Comparison of ENCODE assay signal across 14 cellular contexts in the genomic region with DNA sequence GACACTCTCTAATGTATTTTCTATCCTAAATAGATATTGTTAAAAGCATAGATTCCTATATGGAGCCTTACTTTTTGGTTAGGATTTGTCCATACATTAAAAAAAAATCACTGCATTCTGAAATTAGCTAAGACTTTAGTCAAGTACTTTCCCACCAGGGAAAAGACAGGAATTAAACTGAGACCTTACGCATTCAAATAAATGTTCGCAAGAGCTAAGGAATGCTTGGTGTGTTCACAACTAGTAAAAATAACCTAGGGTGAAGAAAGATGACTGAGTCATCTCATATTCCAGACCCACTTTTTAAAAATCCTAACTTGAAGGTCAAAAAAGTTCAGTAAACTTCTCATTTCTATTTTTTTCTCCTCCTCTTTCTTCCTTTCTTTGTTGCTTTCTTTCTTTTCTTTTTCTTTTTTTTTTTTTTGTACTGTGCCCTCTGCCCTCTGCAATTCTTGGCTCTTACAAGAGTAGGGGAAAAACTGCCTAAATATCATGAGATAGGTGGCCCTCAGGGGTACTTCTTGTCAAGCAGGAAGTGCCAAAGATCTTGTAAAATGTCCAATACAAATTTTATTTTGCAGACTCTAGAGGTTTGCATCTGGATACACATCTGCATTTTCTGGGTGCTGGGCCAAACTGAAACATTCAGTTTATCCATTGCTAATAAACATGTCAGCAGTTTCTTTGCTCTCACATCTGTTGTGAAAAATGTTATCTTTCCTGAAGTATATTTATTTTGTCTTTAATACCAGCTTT.
DNase-seq lines count a peak whose midpoint lies in the region; ATAC-seq, FAIRE-seq and TF ChIP-seq lines count a peak whose summit lies in the region.
"Had no signal": no experiment of that assay in that cellular context is flagged by ENCODE, and none has a peak within 500 bp of the region (broad histone marks: within the 10 kb centered on the region; RNA-seq: fewer than 3 reads in every experiment).

No MANE protein-coding gene starts in this region.

- no peaks in the 10 kb centered on the region for H3K36me3 Mint-ChIP-seq in activated naive CD4-positive, alpha-beta T cell treated with anti-CD3 and anti-CD28 coated beads, Interleukin-2, amount 50 U/mL, for 72 hours
- H3K36me3 Mint-ChIP-seq: activated naive CD4-positive, alpha-beta T cell treated with anti-CD3 and anti-CD28 coated beads, Interleukin-2, amount 50 U/mL, for 24 hours; naive B cell had no signal

- DNase-seq in MG63: peak; percentile 26
- peak; percentile 76 for DNase-seq in fibroblast of gingiva (ENCODE audit: low read depth)
- peak; percentile 52 for DNase-seq in non-pigmented ciliary epithelial cell (ENCODE audit: low read depth)
- DNase-seq in activated T-cell treated with anti-CD3 and anti-CD28 coated beads for 4 hours: no peak
- no peak for DNase-seq in kidney
- no peak for DNase-seq in activated naive CD4-positive, alpha-beta T cell treated with anti-CD3 and anti-CD28 coated beads, Interleukin-2, amount 50 U/mL, for 72 hours (ENCODE audit: low spot score in 2 of 2)
- DNase-seq: activated CD8-positive, alpha-beta T cell treated with anti-CD3 and anti-CD28 coated beads, Interleukin-2, amount 10 ng/mL, durations not matched to agents 7 days and 5 days; effector CD4-positive, alpha-beta T cell; naive B cell; NCI-H1930 had no signal

- TF ChIP-seq CTCF in kidney (IDR thresholded peaks at IDR 0.05; ENCODE audit: borderline replicate concordance, extremely low read depth, insufficient read depth): no peak

- H3K4me1 ChIP-seq in ACC112 (ENCODE audit: control insufficient read depth, insufficient read depth, low read length, unreplicated experiment) (peaks cover 26% of the 10 kb centered on the region), kidney (ENCODE audit: control insufficient read depth in 1 of 2, insufficient read depth in 1 of 2, low read depth in 1 of 2, low read length in 2 of 2) (no peaks in the 10 kb centered on the region)

- no peaks in the 10 kb centered on the region for H3K79me2 ChIP-seq in ACC112 (ENCODE audit: control insufficient read depth, insufficient read depth, low read length, unreplicated experiment)

- peak overlapping the region; percentile 84 for H3K27ac ChIP-seq in ACC112 (ENCODE audit: low read depth, low read length)
- H3K27ac ChIP-seq in kidney (ENCODE audit: low read depth in 2 of 2, low read length in 2 of 2): no peak overlapping the region

- H3K9me3 ChIP-seq in MG63 (no peaks in the 10 kb centered on the region), kidney (ENCODE audit: control insufficient read depth in 1 of 2, low read length in 2 of 2) (no peaks in the 10 kb centered on the region)

- FAIRE-seq in kidney (lab: Jason Lieb, UNC): no peak
- FAIRE-seq: A204.1 had no signal

- no peaks in the 10 kb centered on the region for H3K9me3 Mint-ChIP-seq in activated naive CD4-positive, alpha-beta T cell treated with anti-CD3 and anti-CD28 coated beads, Interleukin-2, amount 50 U/mL, for 72 hours
- H3K9me3 Mint-ChIP-seq: activated naive CD4-positive, alpha-beta T cell treated with anti-CD3 and anti-CD28 coated beads, Interleukin-2, amount 50 U/mL, for 24 hours; naive B cell had no signal

- H3K4me3 ChIP-seq in ACC112 (ENCODE audit: low read depth, low read length) (no peak overlapping the region), MG63 (no peak overlapping the region), kidney (ENCODE audit: low read length in 2 of 2) (no peak overlapping the region)

- H3K27ac Mint-ChIP-seq in activated naive CD4-positive, alpha-beta T cell treated with anti-CD3 and anti-CD28 coated beads, Interleukin-2, amount 50 U/mL, for 72 hours: no peak overlapping the region
- H3K27ac Mint-ChIP-seq: activated CD8-positive, alpha-beta T cell treated with anti-CD3 and anti-CD28 coated beads, Interleukin-2, amount 10 ng/mL, durations not matched to agents 7 days and 5 days; activated naive CD4-positive, alpha-beta T cell treated with anti-CD3 and anti-CD28 coated beads, Interleukin-2, amount 50 U/mL, for 24 hours; naive B cell had no signal

- peak overlapping the region; percentile 1 for H2AFZ ChIP-seq in ACC112 (ENCODE audit: low read length, unreplicated experiment)

- H3K36me3 ChIP-seq in ACC112 (ENCODE audit: insufficient read depth, low read length): no peaks in the 10 kb centered on the region
- H3K36me3 ChIP-seq in MG63: no peaks in the 10 kb centered on the region
- no peaks in the 10 kb centered on the region for H3K36me3 ChIP-seq in kidney (ENCODE audit: control insufficient read depth in 1 of 2, insufficient read depth in 2 of 2, low read length in 2 of 2)

- intact Hi-C loops in kidney (cut with DNase I): no loop called here

- H3K27me3 ChIP-seq in ACC112 (ENCODE audit: insufficient read depth, low read length) (no peaks in the 10 kb centered on the region), MG63 (no peaks in the 10 kb centered on the region)

- H3K9ac ChIP-seq in kidney (ENCODE audit: low read length in 2 of 2): no peak overlapping the region

- no peak for ATAC-seq in GM21529 (IDR thresholded peaks at IDR 0.05; ENCODE audit: unreplicated experiment)
- ATAC-seq in activated naive CD4-positive, alpha-beta T cell treated with anti-CD3 and anti-CD28 coated beads, Interleukin-2, amount 50 U/mL, for 72 hours: no peak
- ATAC-seq: activated CD8-positive, alpha-beta T cell treated with anti-CD3 and anti-CD28 coated beads, Interleukin-2, amount 10 ng/mL, durations not matched to agents 7 days and 5 days had no signal

Comparison
In these comparisons a context has a peak if more than half of its experiments do, and no peak if none do; other contexts are left out.
1. DNase-seq: peak in MG63 (single experiment), fibroblast of gingiva (single experiment) and non-pigmented ciliary epithelial cell (single experiment); none in activated T-cell treated with anti-CD3 and anti-CD28 coated beads for 4 hours (single experiment), kidney (single experiment) and activated naive CD4-positive, alpha-beta T cell treated with anti-CD3 and anti-CD28 coated beads, Interleukin-2, amount 50 U/mL, for 72 hours (0 of 2).